1 cellular context compared by ENCODE assay signal in genomic region chr4:30295652-30296051, GRCh38.
TF ChIP-seq lines count a peak whose summit lies in the region.

No MANE protein-coding gene starts in this region.

TF ChIP-seq in WTC11, 78 proteins besides CTCF, POLR2A, EP300 and RAD21 (continued from another document):
- TF ChIP-seq, protein P1, sequence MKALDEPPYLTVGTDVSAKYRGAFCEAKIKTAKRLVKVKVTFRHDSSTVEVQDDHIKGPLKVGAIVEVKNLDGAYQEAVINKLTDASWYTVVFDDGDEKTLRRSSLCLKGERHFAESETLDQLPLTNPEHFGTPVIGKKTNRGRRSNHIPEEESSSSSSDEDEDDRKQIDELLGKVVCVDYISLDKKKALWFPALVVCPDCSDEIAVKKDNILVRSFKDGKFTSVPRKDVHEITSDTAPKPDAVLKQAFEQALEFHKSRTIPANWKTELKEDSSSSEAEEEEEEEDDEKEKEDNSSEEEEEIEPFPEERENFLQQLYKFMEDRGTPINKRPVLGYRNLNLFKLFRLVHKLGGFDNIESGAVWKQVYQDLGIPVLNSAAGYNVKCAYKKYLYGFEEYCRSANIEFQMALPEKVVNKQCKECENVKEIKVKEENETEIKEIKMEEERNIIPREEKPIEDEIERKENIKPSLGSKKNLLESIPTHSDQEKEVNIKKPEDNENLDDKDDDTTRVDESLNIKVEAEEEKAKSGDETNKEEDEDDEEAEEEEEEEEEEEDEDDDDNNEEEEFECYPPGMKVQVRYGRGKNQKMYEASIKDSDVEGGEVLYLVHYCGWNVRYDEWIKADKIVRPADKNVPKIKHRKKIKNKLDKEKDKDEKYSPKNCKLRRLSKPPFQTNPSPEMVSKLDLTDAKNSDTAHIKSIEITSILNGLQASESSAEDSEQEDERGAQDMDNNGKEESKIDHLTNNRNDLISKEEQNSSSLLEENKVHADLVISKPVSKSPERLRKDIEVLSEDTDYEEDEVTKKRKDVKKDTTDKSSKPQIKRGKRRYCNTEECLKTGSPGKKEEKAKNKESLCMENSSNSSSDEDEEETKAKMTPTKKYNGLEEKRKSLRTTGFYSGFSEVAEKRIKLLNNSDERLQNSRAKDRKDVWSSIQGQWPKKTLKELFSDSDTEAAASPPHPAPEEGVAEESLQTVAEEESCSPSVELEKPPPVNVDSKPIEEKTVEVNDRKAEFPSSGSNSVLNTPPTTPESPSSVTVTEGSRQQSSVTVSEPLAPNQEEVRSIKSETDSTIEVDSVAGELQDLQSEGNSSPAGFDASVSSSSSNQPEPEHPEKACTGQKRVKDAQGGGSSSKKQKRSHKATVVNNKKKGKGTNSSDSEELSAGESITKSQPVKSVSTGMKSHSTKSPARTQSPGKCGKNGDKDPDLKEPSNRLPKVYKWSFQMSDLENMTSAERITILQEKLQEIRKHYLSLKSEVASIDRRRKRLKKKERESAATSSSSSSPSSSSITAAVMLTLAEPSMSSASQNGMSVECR (CRISPR knock-in tag; IDR thresholded peaks at IDR 0.05; ENCODE audit: borderline replicate concordance) = no peak
- no peak for TF ChIP-seq ZNF138 (CRISPR knock-in tag; conservative IDR thresholded peaks at IDR 0.05)
- TF ChIP-seq FOXJ3 (CRISPR knock-in tag; IDR thresholded peaks at IDR 0.05; ENCODE audit: borderline replicate concordance) = no peak
- no peak for TF ChIP-seq ZNF425 (CRISPR knock-in tag; conservative IDR thresholded peaks at IDR 0.05)
- no peak for TF ChIP-seq E2F4 (CRISPR knock-in tag; IDR thresholded peaks at IDR 0.05; ENCODE audit: borderline replicate concordance, low read depth)
- TF ChIP-seq OVOL2 (CRISPR knock-in tag; IDR thresholded peaks at IDR 0.05; ENCODE audit: borderline replicate concordance) = no peak
- TF ChIP-seq ATF3 (CRISPR knock-in tag; conservative IDR thresholded peaks at IDR 0.05) = no peak
- no peak for TF ChIP-seq GABPB1 (CRISPR knock-in tag; IDR thresholded peaks at IDR 0.05)
- no peak for TF ChIP-seq HMGA2 (CRISPR knock-in tag; IDR thresholded peaks at IDR 0.05)
- TF ChIP-seq, protein P2, sequence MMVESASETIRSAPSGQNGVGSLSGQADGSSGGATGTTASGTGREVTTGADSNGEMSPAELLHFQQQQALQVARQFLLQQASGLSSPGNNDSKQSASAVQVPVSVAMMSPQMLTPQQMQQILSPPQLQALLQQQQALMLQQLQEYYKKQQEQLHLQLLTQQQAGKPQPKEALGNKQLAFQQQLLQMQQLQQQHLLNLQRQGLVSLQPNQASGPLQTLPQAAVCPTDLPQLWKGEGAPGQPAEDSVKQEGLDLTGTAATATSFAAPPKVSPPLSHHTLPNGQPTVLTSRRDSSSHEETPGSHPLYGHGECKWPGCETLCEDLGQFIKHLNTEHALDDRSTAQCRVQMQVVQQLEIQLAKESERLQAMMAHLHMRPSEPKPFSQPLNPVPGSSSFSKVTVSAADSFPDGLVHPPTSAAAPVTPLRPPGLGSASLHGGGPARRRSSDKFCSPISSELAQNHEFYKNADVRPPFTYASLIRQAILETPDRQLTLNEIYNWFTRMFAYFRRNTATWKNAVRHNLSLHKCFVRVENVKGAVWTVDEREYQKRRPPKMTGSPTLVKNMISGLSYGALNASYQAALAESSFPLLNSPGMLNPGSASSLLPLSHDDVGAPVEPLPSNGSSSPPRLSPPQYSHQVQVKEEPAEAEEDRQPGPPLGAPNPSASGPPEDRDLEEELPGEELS (CRISPR knock-in tag; IDR thresholded peaks at IDR 0.05) = no peak
- TF ChIP-seq, protein P3, sequence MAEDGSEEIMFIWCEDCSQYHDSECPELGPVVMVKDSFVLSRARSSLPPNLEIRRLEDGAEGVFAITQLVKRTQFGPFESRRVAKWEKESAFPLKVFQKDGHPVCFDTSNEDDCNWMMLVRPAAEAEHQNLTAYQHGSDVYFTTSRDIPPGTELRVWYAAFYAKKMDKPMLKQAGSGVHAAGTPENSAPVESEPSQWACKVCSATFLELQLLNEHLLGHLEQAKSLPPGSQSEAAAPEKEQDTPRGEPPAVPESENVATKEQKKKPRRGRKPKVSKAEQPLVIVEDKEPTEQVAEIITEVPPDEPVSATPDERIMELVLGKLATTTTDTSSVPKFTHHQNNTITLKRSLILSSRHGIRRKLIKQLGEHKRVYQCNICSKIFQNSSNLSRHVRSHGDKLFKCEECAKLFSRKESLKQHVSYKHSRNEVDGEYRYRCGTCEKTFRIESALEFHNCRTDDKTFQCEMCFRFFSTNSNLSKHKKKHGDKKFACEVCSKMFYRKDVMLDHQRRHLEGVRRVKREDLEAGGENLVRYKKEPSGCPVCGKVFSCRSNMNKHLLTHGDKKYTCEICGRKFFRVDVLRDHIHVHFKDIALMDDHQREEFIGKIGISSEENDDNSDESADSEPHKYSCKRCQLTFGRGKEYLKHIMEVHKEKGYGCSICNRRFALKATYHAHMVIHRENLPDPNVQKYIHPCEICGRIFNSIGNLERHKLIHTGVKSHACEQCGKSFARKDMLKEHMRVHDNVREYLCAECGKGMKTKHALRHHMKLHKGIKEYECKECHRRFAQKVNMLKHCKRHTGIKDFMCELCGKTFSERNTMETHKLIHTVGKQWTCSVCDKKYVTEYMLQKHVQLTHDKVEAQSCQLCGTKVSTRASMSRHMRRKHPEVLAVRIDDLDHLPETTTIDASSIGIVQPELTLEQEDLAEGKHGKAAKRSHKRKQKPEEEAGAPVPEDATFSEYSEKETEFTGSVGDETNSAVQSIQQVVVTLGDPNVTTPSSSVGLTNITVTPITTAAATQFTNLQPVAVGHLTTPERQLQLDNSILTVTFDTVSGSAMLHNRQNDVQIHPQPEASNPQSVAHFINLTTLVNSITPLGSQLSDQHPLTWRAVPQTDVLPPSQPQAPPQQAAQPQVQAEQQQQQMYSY (CRISPR knock-in tag; IDR thresholded peaks at IDR 0.05) = no peak
- TF ChIP-seq ZNF423 (CRISPR knock-in tag; IDR thresholded peaks at IDR 0.05) = no peak
- no peak for TF ChIP-seq TP53 (CRISPR knock-in tag; IDR thresholded peaks at IDR 0.05)
